ENCODE assay signal across 18 cellular contexts in genomic region chr17:80526116-80526910, GRCh38. TPM values are rescaled to one million over a fixed set of nuclear protein-coding genes. Genes with fewer than 3 reads are reported as not detected.
"Had no signal": no experiment of that assay in that cellular context is flagged by ENCODE, and none has a peak within 500 bp of the region (broad histone marks: within the 10 kb centered on the region; RNA-seq: fewer than 3 reads in every experiment).

No MANE protein-coding gene starts in this region.

- H3K4me3 ChIP-seq: breast epithelium, tibial artery, vagina had no signal

- DNase-seq: activated CD4-positive, alpha-beta T cell treated with anti-CD3 and anti-CD28 coated beads for 4 hours; activated CD8-positive, alpha-beta memory T cell treated with anti-CD3 and anti-CD28 coated beads, Interleukin-2, amount 50 U/mL, for 4 hours; activated CD8-positive, alpha-beta T cell treated with anti-CD3 and anti-CD28 coated beads for 36 hours; activated gamma-delta T cell treated with Interleukin-2 at 50 U/mL for 16 hours; activated naive CD8-positive, alpha-beta T cell treated with anti-CD3 and anti-CD28 coated beads, Interleukin-2, amount 10 ng/mL, durations not matched to agents 7 days and 5 days; activated T-cell treated with anti-CD3 and anti-CD28 coated beads, Interleukin-2, amount 50 U/mL, for 72 hours; anterior cingulate cortex; dermis blood vessel endothelial cell; left ventricle myocardium superior; mesenchymal stem cell; retina; small intestine; T1000; tibial artery had no signal

- H3K27me3 ChIP-seq: vagina had no signal

- H3K9me3 ChIP-seq: breast epithelium, tibial artery, vagina had no signal

- FAIRE-seq: small intestine had no signal

- H3K27ac ChIP-seq: breast epithelium, tibial artery, vagina had no signal

- H3K36me3 ChIP-seq: breast epithelium, tibial artery, vagina had no signal

- ATAC-seq: activated CD8-positive, alpha-beta T cell treated with anti-CD3 and anti-CD28 coated beads for 36 hours; activated T-cell treated with anti-CD3 and anti-CD28 coated beads, Interleukin-2, amount 50 U/mL, for 72 hours; esophagus mucosa; left ventricle myocardium superior had no signal

- H3K4me1 ChIP-seq: breast epithelium, tibial artery had no signal

RNA-seq across cellular contexts. Expression of gene NPTX1, which starts 49.9 kb away (rescaled TPM):
- total RNA-seq: esophagus mucosa, kidney epithelial cell, left ventricle myocardium superior had no signal
